In genomic region chr10:60652628-60653027, GRCh38 we compare ENCODE assay signal across 14 cellular contexts.
A peak's percentile ranks its signal among the peaks of the same experiment; 100 is the strongest.
DNase-seq lines count a peak whose midpoint lies in the region; ATAC-seq and TF ChIP-seq lines count a peak whose summit lies in the region.
"Had no signal": no experiment of that assay in that cellular context is flagged by ENCODE, and none has a peak within 500 bp of the region (broad histone marks: within the 10 kb centered on the region; RNA-seq: fewer than 3 reads in every experiment).

No MANE protein-coding gene starts in this region.

- H3K9me3 Mint-ChIP-seq in CD8-positive, alpha-beta T cell: no peaks in the 10 kb centered on the region
- no peaks in the 10 kb centered on the region for H3K9me3 Mint-ChIP-seq in natural killer cell treated with Interleukin-12 subunit alpha and Interleukin-12 subunit beta and Interleukin-15 and Interleukin-18, amount 100 ng/mL, for 72 hours
- no peaks in the 10 kb centered on the region for H3K9me3 Mint-ChIP-seq in endothelial cell (ENCODE audit: unreplicated experiment)
- H3K9me3 Mint-ChIP-seq: activated naive CD4-positive, alpha-beta T cell treated with anti-CD3 and anti-CD28 coated beads, Interleukin-2, amount 50 U/mL, for 24 hours; natural killer cell had no signal

- intact Hi-C loops in CD8-positive, alpha-beta T cell (cut with DNase I, micrococcal nuclease): loop anchor here in 1 of 2 experiments (10.0 kb wide), 1 partner anchor 208 kb away; no protein-coding TSS in a partner anchor

- H3K4me3 ChIP-seq in CD8-positive, alpha-beta T cell (ENCODE audit: low read depth, low read length): no peak overlapping the region
- H3K4me3 ChIP-seq: smooth muscle cell had no signal

- CTCF ChIA-PET in CD8-positive, alpha-beta T cell (lab: Charles Lee): no interaction called here

- ATAC-seq in GM18502 (IDR thresholded peaks at IDR 0.05; ENCODE audit: poor library complexity, unreplicated experiment) (peak; percentile 90), GM21367 (IDR thresholded peaks at IDR 0.05; ENCODE audit: unreplicated experiment) (peak; percentile 97), HG02970 (IDR thresholded peaks at IDR 0.05; ENCODE audit: low FRiP score, unreplicated experiment) (peak; percentile 79), HG03575 (IDR thresholded peaks at IDR 0.05; ENCODE audit: extremely low read depth, insufficient number of reproducible peaks, low FRiP score, unreplicated experiment) (peak; percentile 92)
- ATAC-seq in CD8-positive, alpha-beta T cell: no peak
- no peak for ATAC-seq in natural killer cell treated with Interleukin-12 subunit alpha and Interleukin-12 subunit beta and Interleukin-15 and Interleukin-18, amount 100 ng/mL, for 72 hours
- ATAC-seq: natural killer cell had no signal

- no peaks in the 10 kb centered on the region for H3K4me1 Mint-ChIP-seq in CD8-positive, alpha-beta T cell (ENCODE audit: low read depth)
- H3K4me1 Mint-ChIP-seq in natural killer cell treated with Interleukin-12 subunit alpha and Interleukin-12 subunit beta and Interleukin-15 and Interleukin-18, amount 100 ng/mL, for 72 hours (ENCODE audit: low read depth in 2 of 2): no peaks in the 10 kb centered on the region
- no peaks in the 10 kb centered on the region for H3K4me1 Mint-ChIP-seq in endothelial cell (ENCODE audit: unreplicated experiment)
- H3K4me1 Mint-ChIP-seq: natural killer cell had no signal

- H3K36me3 ChIP-seq in CD8-positive, alpha-beta T cell (ENCODE audit: insufficient read depth, low read length): no peaks in the 10 kb centered on the region

- H3K27me3 Mint-ChIP-seq in CD8-positive, alpha-beta T cell (ENCODE audit: low read depth): peaks cover 2% of the 10 kb centered on the region
- peaks cover 0 to 6% of the 10 kb centered on the region in 2 donors for H3K27me3 Mint-ChIP-seq in natural killer cell treated with Interleukin-12 subunit alpha and Interleukin-12 subunit beta and Interleukin-15 and Interleukin-18, amount 100 ng/mL, for 72 hours
- H3K27me3 Mint-ChIP-seq in endothelial cell (ENCODE audit: unreplicated experiment): no peaks in the 10 kb centered on the region
- H3K27me3 Mint-ChIP-seq: activated naive CD4-positive, alpha-beta T cell treated with anti-CD3 and anti-CD28 coated beads, Interleukin-2, amount 50 U/mL, for 24 hours had no signal

- H3K9me3 ChIP-seq in CD8-positive, alpha-beta T cell (ENCODE audit: low read length): no peaks in the 10 kb centered on the region

- TF ChIP-seq CTCF in CD8-positive, alpha-beta T cell (IDR thresholded peaks at IDR 0.05): no peak
- TF ChIP-seq CTCF in endothelial cell (IDR thresholded peaks at IDR 0.05; ENCODE audit: unreplicated experiment) (no peak), GM10266 (IDR thresholded peaks at IDR 0.05; ENCODE audit: control insufficient read depth, insufficient read depth, low read depth, missing control alignments) (no peak)

- H3K27ac ChIP-seq in CD8-positive, alpha-beta T cell (ENCODE audit: low read depth, low read length): no peak overlapping the region

- H3K4me3 Mint-ChIP-seq in CD8-positive, alpha-beta T cell: no peak overlapping the region
- no peak overlapping the region for H3K4me3 Mint-ChIP-seq in natural killer cell treated with Interleukin-12 subunit alpha and Interleukin-12 subunit beta and Interleukin-15 and Interleukin-18, amount 100 ng/mL, for 72 hours
- H3K4me3 Mint-ChIP-seq in endothelial cell (ENCODE audit: unreplicated experiment): no peak overlapping the region
- H3K4me3 Mint-ChIP-seq: activated naive CD4-positive, alpha-beta T cell treated with anti-CD3 and anti-CD28 coated beads, Interleukin-2, amount 50 U/mL, for 24 hours; natural killer cell had no signal

- H3K27me3 ChIP-seq in CD8-positive, alpha-beta T cell (ENCODE audit: insufficient read depth, low read length): no peaks in the 10 kb centered on the region

- POLR2A ChIA-PET in CD8-positive, alpha-beta T cell (lab: Charles Lee): no interaction called here

- H3K36me3 Mint-ChIP-seq in CD8-positive, alpha-beta T cell: no peaks in the 10 kb centered on the region
- H3K36me3 Mint-ChIP-seq in natural killer cell treated with Interleukin-12 subunit alpha and Interleukin-12 subunit beta and Interleukin-15 and Interleukin-18, amount 100 ng/mL, for 72 hours: no peaks in the 10 kb centered on the region
- H3K36me3 Mint-ChIP-seq in endothelial cell (ENCODE audit: low read depth, unreplicated experiment): no peaks in the 10 kb centered on the region
- H3K36me3 Mint-ChIP-seq: natural killer cell had no signal

- H3K27ac Mint-ChIP-seq in CD8-positive, alpha-beta T cell: no peak overlapping the region
- H3K27ac Mint-ChIP-seq in natural killer cell treated with Interleukin-12 subunit alpha and Interleukin-12 subunit beta and Interleukin-15 and Interleukin-18, amount 100 ng/mL, for 72 hours: no peak overlapping the region
- H3K27ac Mint-ChIP-seq in endothelial cell (ENCODE audit: unreplicated experiment): no peak overlapping the region
- H3K27ac Mint-ChIP-seq: activated naive CD4-positive, alpha-beta T cell treated with anti-CD3 and anti-CD28 coated beads, Interleukin-2, amount 50 U/mL, for 24 hours; natural killer cell had no signal

- H3K4me1 ChIP-seq in CD8-positive, alpha-beta T cell (ENCODE audit: insufficient read depth, low read length): no peaks in the 10 kb centered on the region

- DNase-seq in CD8-positive, alpha-beta T cell: no peak
- DNase-seq in natural killer cell treated with Interleukin-12 subunit alpha and Interleukin-12 subunit beta and Interleukin-15 and Interleukin-18, amount 100 ng/mL, for 72 hours (ENCODE audit: low spot score): no peak
- DNase-seq in endothelial cell (ENCODE audit: low spot score): no peak
- DNase-seq in GM10266 (ENCODE audit: extremely low spot score): no peak
- DNase-seq: activated CD4-positive, alpha-beta T cell treated with anti-CD3 and anti-CD28 coated beads for 48 hours; H7; natural killer cell; NCI-H510A treated with DMSO at 0.1 percent for 48 hours had no signal

Comparison
In these comparisons a context has a peak if more than half of its experiments do, and no peak if none do; other contexts are left out.
1. ATAC-seq: peak in GM18502 (single experiment), GM21367 (single experiment), HG02970 (single experiment) and HG03575 (single experiment); none in CD8-positive, alpha-beta T cell (single experiment) and natural killer cell treated with Interleukin-12 subunit alpha and Interleukin-12 subunit beta and Interleukin-15 and Interleukin-18, amount 100 ng/mL, for 72 hours (0 of 2).